Comparison of ENCODE assay signal across 10 cellular contexts in the genomic region with DNA sequence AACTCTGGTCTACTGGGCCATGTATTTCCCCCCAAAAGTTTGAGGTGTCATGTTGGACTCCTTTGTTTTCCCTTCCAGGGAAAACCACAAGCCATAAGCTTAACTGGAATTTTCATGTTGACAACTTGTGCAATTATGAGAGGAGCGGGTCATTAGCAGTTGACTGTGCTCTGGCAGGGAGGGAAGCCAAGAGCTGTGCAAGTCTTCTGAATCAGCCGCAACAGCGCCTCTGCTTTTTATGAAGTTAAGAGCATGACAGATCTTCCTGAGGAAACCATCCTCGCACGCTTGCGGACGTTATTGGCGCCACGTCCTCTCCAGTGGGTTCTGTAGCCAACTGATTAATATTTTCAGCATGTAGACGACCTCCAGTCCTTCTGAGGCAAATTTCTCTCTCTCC.
DNase-seq lines count a peak whose midpoint lies in the region; ATAC-seq, FAIRE-seq and TF ChIP-seq lines count a peak whose summit lies in the region.
"Had no signal": no experiment of that assay in that cellular context is flagged by ENCODE, and none has a peak within 500 bp of the region (broad histone marks: within the 10 kb centered on the region; RNA-seq: fewer than 3 reads in every experiment).

No MANE protein-coding gene starts in this region.

- POLR2A ChIA-PET in HepG2 (lab: Yijun Ruan, JAX), result no interaction called here
- POLR2A ChIA-PET in PC-3 (lab: Charles Lee; ENCODE audit: unreplicated experiment), result no interaction called here

- ATAC-seq in right lobe of liver, result peak in 3 of 4 donors; percentile 14 to 28 (median 19)
- ATAC-seq in HepG2, result no peak
- no peak for ATAC-seq in PC-3
- peak; percentile 66 for ATAC-seq in aorta (ENCODE audit: low FRiP score)
- ATAC-seq in upper lobe of right lung, result no peak

- H4K5ac ChIP-seq in mesendoderm (ENCODE audit: low read length), result no peak overlapping the region

- no peak overlapping the region for H2BK120ac ChIP-seq in mesendoderm (ENCODE audit: low read depth, low read length)

- no peak for FAIRE-seq in HepG2 (lab: Jason Lieb, UNC)

- no peak overlapping the region for H2AK5ac ChIP-seq in mesendoderm (ENCODE audit: low read length)

- no peaks in the 10 kb centered on the region for H4K20me1 ChIP-seq in HepG2 (ENCODE audit: insufficient read depth, low read length)
- no peaks in the 10 kb centered on the region for H4K20me1 ChIP-seq in PC-3 (ENCODE audit: low read length)

- H3K27me3 ChIP-seq in right lobe of liver (no peaks in the 10 kb centered on the region), HepG2 (ENCODE audit: control insufficient read depth in 1 of 2, insufficient read depth in 2 of 2, low read length in 2 of 2) (peaks cover 0 to 27% of the 10 kb centered on the region in 2 experiments; a peak in 2 of 5 replicates), PC-3 (ENCODE audit: low read length) (peaks cover 48% of the 10 kb centered on the region), aorta (ENCODE audit: control insufficient read depth in 1 of 2, insufficient read depth in 2 of 2, low read length in 1 of 2) (no peaks in the 10 kb centered on the region), mesendoderm (ENCODE audit: insufficient read depth, low read length, poor library complexity) (no peaks in the 10 kb centered on the region), upper lobe of right lung (peaks cover 42% of the 10 kb centered on the region)

- H3K4me3 ChIP-seq in right lobe of liver (no peak overlapping the region), HepG2 (replicated peaks in 1 of 3; ENCODE audit: insufficient read depth in 1 of 3, low read depth in 2 of 3, low read length in 3 of 3) (no peak overlapping the region), PC-3 (ENCODE audit: low read length) (no peak overlapping the region), fibroblast of the aortic adventitia (ENCODE audit: low read depth, low read length) (no peak overlapping the region), aorta (ENCODE audit: low read length in 2 of 2) (no peak overlapping the region), mesendoderm (ENCODE audit: low read length) (no peak overlapping the region), upper lobe of right lung (no peak overlapping the region)
- H3K4me3 ChIP-seq: esophagus muscularis mucosa had no signal

- H4K8ac ChIP-seq in mesendoderm (ENCODE audit: low read depth, low read length), result no peak overlapping the region

- no peak overlapping the region for H3K56ac ChIP-seq in mesendoderm (ENCODE audit: low read length)

- DNase-seq in right lobe of liver, result no peak
- no peak for DNase-seq in HepG2 (ENCODE audit: low spot score)
- peak; percentile 8 for DNase-seq in PC-3
- DNase-seq in fibroblast of the aortic adventitia (ENCODE audit: low read depth), result peak; percentile 0
- DNase-seq in aorta, result no peak
- DNase-seq in mesendoderm, result no peak
- no peak for DNase-seq in NCI-H226
- DNase-seq in upper lobe of right lung, result no peak
- DNase-seq: activated naive CD4-positive, alpha-beta T cell treated with Interleukin-2 at 50 U/mL for 16 hours had no signal

- no peak overlapping the region for H3K9ac ChIP-seq in HepG2 (ENCODE audit: insufficient read depth, low read depth, low read length)
- H3K9ac ChIP-seq in PC-3 (ENCODE audit: low read length), result no peak overlapping the region
- H3K9ac ChIP-seq in mesendoderm (ENCODE audit: low read length), result no peak overlapping the region

- H3K4me1 ChIP-seq in right lobe of liver (no peaks in the 10 kb centered on the region), HepG2 (ENCODE audit: insufficient read depth, low read length) (no peaks in the 10 kb centered on the region), PC-3 (ENCODE audit: insufficient read depth, low read length) (no peaks in the 10 kb centered on the region), aorta (ENCODE audit: control insufficient read depth in 1 of 2, insufficient read depth in 2 of 2, low read length in 2 of 2) (no peaks in the 10 kb centered on the region), mesendoderm (ENCODE audit: control insufficient read depth, low read depth, low read length) (no peaks in the 10 kb centered on the region), upper lobe of right lung (no peaks in the 10 kb centered on the region)
- H3K4me1 ChIP-seq: esophagus muscularis mucosa had no signal

- H3K23ac ChIP-seq in mesendoderm (ENCODE audit: low read length), result no peak overlapping the region

- no peak overlapping the region for H2AFZ ChIP-seq in HepG2 (ENCODE audit: low read length)
- H2AFZ ChIP-seq in PC-3 (ENCODE audit: low read length), result no peak overlapping the region

- WGBS in right lobe of liver (ENCODE audit: insufficient coverage, low coverage, low lambda C conversion rate, missing lambda C conversion rate), result 37% methylated on average over 10 of the region's 10 CpGs
- whole genome bisulfite sequencing in HepG2 (ENCODE audit: low lambda C conversion rate), result 26% methylated on average over 10 of the region's 10 CpGs
- 50 to 54% methylated on average over 10 of the region's 10 CpGs for WGBS in aorta, 2 donors
- WGBS in mesendoderm (ENCODE audit: extremely low coverage, insufficient coverage, low lambda C conversion rate), result no CpG with 5 or more reads among the region's 10 CpGs

- intact Hi-C loops in right lobe of liver (cut with DNase I), result no loop called here
- intact Hi-C loops in HepG2 (cut with micrococcal nuclease; ENCODE audit: unreplicated experiment), result no loop called here
- intact Hi-C loops in PC-3 (cut with micrococcal nuclease), result no loop called here
- intact Hi-C loops in aorta (cut with DNase I), result no loop called here
- intact Hi-C loops in upper lobe of right lung (cut with DNase I), result no loop called here

- BruUV-seq in HepG2 (replicated peaks; lab: Mats Ljungman, UMichigan) (no TSS peak), PC-3 (replicated peaks; lab: Mats Ljungman, UMichigan) (no TSS peak)

- H3K79me1 ChIP-seq in mesendoderm (ENCODE audit: low read length), result no peaks in the 10 kb centered on the region

- no peaks in the 10 kb centered on the region for H3K36me3 ChIP-seq in right lobe of liver
- H3K36me3 ChIP-seq in HepG2 (replicated peaks in 1 of 2; ENCODE audit: control insufficient read depth in 1 of 2, insufficient read depth in 2 of 2, low read length in 2 of 2), result no peaks in the 10 kb centered on the region
- H3K36me3 ChIP-seq in PC-3 (ENCODE audit: low read depth, low read length), result no peaks in the 10 kb centered on the region
- no peaks in the 10 kb centered on the region for H3K36me3 ChIP-seq in aorta (ENCODE audit: control insufficient read depth in 1 of 2, insufficient read depth in 2 of 2, low read length in 1 of 2)
- H3K36me3 ChIP-seq in mesendoderm (ENCODE audit: control insufficient read depth, insufficient read depth, low read length), result no peaks in the 10 kb centered on the region
- H3K36me3 ChIP-seq in upper lobe of right lung, result no peaks in the 10 kb centered on the region
- H3K36me3 ChIP-seq: esophagus muscularis mucosa had no signal

- H3K79me2 ChIP-seq in HepG2 (ENCODE audit: insufficient read depth, low read length), result no peaks in the 10 kb centered on the region
- no peaks in the 10 kb centered on the region for H3K79me2 ChIP-seq in PC-3 (ENCODE audit: low read length)
- H3K79me2 ChIP-seq in mesendoderm (ENCODE audit: control insufficient read depth, insufficient read depth, low read length), result no peaks in the 10 kb centered on the region

- no peak for TF ChIP-seq RAD21 in HepG2 (CRISPR knock-in tag; IDR thresholded peaks at IDR 0.05)

- in situ Hi-C loops in HepG2 (cut with HindIII; ENCODE audit: extremely low pct_ligation_motif_present, low pct_unique_long_range_greater_than_20kb), result loop anchor here (25.0 kb wide), 2 partner anchors 587 to 1687 kb away; partner anchors contain the start of gene EBF3

- CTCF ChIA-PET in HepG2 (lab: Yijun Ruan, JAX; ENCODE audit: low intra/inter-chr PET ratio, low total read pairs) (no interaction called here), PC-3 (lab: Charles Lee) (no interaction called here)

- H3K4me2 ChIP-seq in HepG2 (ENCODE audit: low read depth, low read length) (no peak overlapping the region), PC-3 (ENCODE audit: low read length) (no peak overlapping the region), mesendoderm (ENCODE audit: low read length) (no peak overlapping the region)

- TF ChIP-seq EP300 in HepG2 (IDR thresholded peaks at IDR 0.05; ENCODE audit: low read depth in 2 of 2, low read length in 2 of 2) (no peak), HepG2 (CRISPR knock-in tag; IDR thresholded peaks at IDR 0.05; ENCODE audit: borderline replicate concordance) (no peak)

- H3K4ac ChIP-seq in mesendoderm (ENCODE audit: low read depth, low read length), result no peak overlapping the region

- TF ChIP-seq POLR2A in right lobe of liver (IDR thresholded peaks at IDR 0.05), result no peak
- no peak for TF ChIP-seq POLR2A in HepG2 (IDR thresholded peaks at IDR 0.05; ENCODE audit: insufficient read depth in 1 of 2, low read depth in 2 of 2, low read length in 2 of 2)

- no peak overlapping the region for H3K18ac ChIP-seq in mesendoderm (ENCODE audit: low read length)

- no peaks in the 10 kb centered on the region for H3F3A ChIP-seq in PC-3 (ENCODE audit: low read length, unreplicated experiment)

- H2BK15ac ChIP-seq in mesendoderm (replicated peaks; ENCODE audit: low read depth), result no peak overlapping the region

- no peaks in the 10 kb centered on the region for H3K9me2 ChIP-seq in PC-3 (replicated peaks; ENCODE audit: low read length)

- no peak overlapping the region for H2BK5ac ChIP-seq in mesendoderm (ENCODE audit: low read length)

- TF ChIP-seq CTCF in right lobe of liver (IDR thresholded peaks at IDR 0.05) (no peak), HepG2 (CRISPR knock-in tag; IDR thresholded peaks at IDR 0.05) (no peak), PC-3 (conservative IDR thresholded peaks at IDR 0.05; ENCODE audit: low read depth, low read length) (no peak), fibroblast of the aortic adventitia (IDR thresholded peaks at IDR 0.05; ENCODE audit: insufficient read depth, low read length) (no peak), upper lobe of right lung (IDR thresholded peaks at IDR 0.05) (no peak)

- H3K27ac ChIP-seq in right lobe of liver (no peak overlapping the region), HepG2 (ENCODE audit: extremely low read length, insufficient read depth, low read length) (no peak overlapping the region), PC-3 (ENCODE audit: low read length) (no peak overlapping the region), aorta (ENCODE audit: low read depth in 1 of 2, low read length in 2 of 2) (no peak overlapping the region), mesendoderm (ENCODE audit: low read depth, low read length) (no peak overlapping the region), upper lobe of right lung (no peak overlapping the region)
- H3K27ac ChIP-seq: esophagus muscularis mucosa had no signal

- no peaks in the 10 kb centered on the region for H3K9me3 ChIP-seq in right lobe of liver
- no peaks in the 10 kb centered on the region for H3K9me3 ChIP-seq in HepG2 (ENCODE audit: low read length)
- no peaks in the 10 kb centered on the region for H3K9me3 ChIP-seq in PC-3 (ENCODE audit: low read length)
- no peaks in the 10 kb centered on the region for H3K9me3 ChIP-seq in aorta (ENCODE audit: control insufficient read depth, low read length)
- H3K9me3 ChIP-seq in upper lobe of right lung, result no peaks in the 10 kb centered on the region
- H3K9me3 ChIP-seq: esophagus muscularis mucosa had no signal

Comparison
In these comparisons a context has a peak if more than half of its experiments do, and no peak if none do; other contexts are left out.
1. ATAC-seq: peak in right lobe of liver (3 of 4) and aorta (single experiment); none in HepG2 (single experiment), PC-3 (single experiment) and upper lobe of right lung (single experiment).
2. DNase-seq: peak in PC-3 (single experiment) and fibroblast of the aortic adventitia (single experiment); none in right lobe of liver (0 of 3), HepG2 (single experiment), aorta (0 of 2), mesendoderm (single experiment), NCI-H226 (single experiment) and upper lobe of right lung (single experiment).